Comparison of ENCODE assay signal across 22 cellular contexts in genomic region chr10:106082865-106083264, GRCh38.
"Had no signal": no experiment of that assay in that cellular context is flagged by ENCODE, and none has a peak within 500 bp of the region (broad histone marks: within the 10 kb centered on the region; RNA-seq: fewer than 3 reads in every experiment).

No MANE protein-coding gene starts in this region.

- H3K27me3 ChIP-seq: ascending aorta, breast epithelium, gastroesophageal sphincter, heart left ventricle, ovary, right lobe of liver, upper lobe of right lung had no signal

- H3K27me3 Mint-ChIP-seq: activated CD8-positive, alpha-beta T cell treated with anti-CD3 and anti-CD28 coated beads for 36 hours; activated T-cell treated with anti-CD3 and anti-CD28 coated beads, Interleukin-2, amount 50 U/mL, for 24 hours; dendritic cell treated with granulocyte-macrophage colony-stimulating factor and Interleukin-4, amounts not matched to agents 40 ng/mL and 50 ng/mL, for 4 days; effector memory CD8-positive, alpha-beta T cell; stimulated activated naive B cell treated with anti-CD40 and anti-IgM and Interleukin-4, amounts not matched to agents 10 μg/mL and 1 μg/mL and 100 μg/mL, for 72 hours had no signal

- H3K36me3 ChIP-seq: ascending aorta, breast epithelium, gastroesophageal sphincter, heart left ventricle, ovary, right lobe of liver, upper lobe of right lung had no signal

- DNase-seq: activated CD4-positive, alpha-beta T cell treated with anti-CD3 and anti-CD28 coated beads for 48 hours; activated CD4-positive, CD25-positive, alpha-beta regulatory T cell; activated CD8-positive, alpha-beta T cell treated with anti-CD3 and anti-CD28 coated beads for 36 hours; activated naive CD4-positive, alpha-beta T cell treated with Interleukin-2 at 50 U/mL for 16 hours; activated T-cell treated with anti-CD3 and anti-CD28 coated beads, Interleukin-2, amount 50 U/mL, for 24 hours; effector memory CD8-positive, alpha-beta T cell; heart left ventricle; immature natural killer cell; left ventricle myocardium superior; mesendoderm; natural killer cell; ovary; psoas muscle; right lobe of liver; stimulated activated naive B cell treated with anti-CD40 and anti-IgM and Interleukin-4, amounts not matched to agents 10 μg/mL and 1 μg/mL and 100 μg/mL, for 72 hours; T-helper 9 cell; upper lobe of right lung had no signal

- ATAC-seq: activated CD8-positive, alpha-beta T cell treated with anti-CD3 and anti-CD28 coated beads for 36 hours; effector memory CD8-positive, alpha-beta T cell; left ventricle myocardium superior; natural killer cell; psoas muscle; right lobe of liver; stimulated activated naive B cell treated with anti-CD40 and anti-IgM and Interleukin-4, amounts not matched to agents 10 μg/mL and 1 μg/mL and 100 μg/mL, for 72 hours; upper lobe of right lung had no signal

- H3K4me1 ChIP-seq: ascending aorta, breast epithelium, gastroesophageal sphincter, heart left ventricle, psoas muscle, right lobe of liver, upper lobe of right lung had no signal

- H3K4me3 Mint-ChIP-seq: activated CD8-positive, alpha-beta T cell treated with anti-CD3 and anti-CD28 coated beads for 36 hours; activated T-cell treated with anti-CD3 and anti-CD28 coated beads, Interleukin-2, amount 50 U/mL, for 24 hours; dendritic cell treated with granulocyte-macrophage colony-stimulating factor and Interleukin-4, amounts not matched to agents 40 ng/mL and 50 ng/mL, for 4 days; effector memory CD8-positive, alpha-beta T cell; immature natural killer cell; natural killer cell; stimulated activated naive B cell treated with anti-CD40 and anti-IgM and Interleukin-4, amounts not matched to agents 10 μg/mL and 1 μg/mL and 100 μg/mL, for 72 hours had no signal

- H3K9me3 ChIP-seq: ascending aorta, breast epithelium, gastroesophageal sphincter, heart left ventricle, ovary, psoas muscle, right lobe of liver, upper lobe of right lung had no signal

- H3K4me1 Mint-ChIP-seq: immature natural killer cell; natural killer cell; stimulated activated naive B cell treated with anti-CD40 and anti-IgM and Interleukin-4, amounts not matched to agents 10 μg/mL and 1 μg/mL and 100 μg/mL, for 72 hours had no signal

- H3K27ac Mint-ChIP-seq: activated CD8-positive, alpha-beta T cell treated with anti-CD3 and anti-CD28 coated beads for 36 hours; activated T-cell treated with anti-CD3 and anti-CD28 coated beads, Interleukin-2, amount 50 U/mL, for 24 hours; activated T-helper 2 cell treated with anti-CD3 and anti-CD28 coated beads, Interferon-gamma antibody, Interleukin-2, Interleukin-4, amounts not matched to agents 10 μg/mL and 5 μg/mL and 100 μg/mL, durations not matched to agents 14 hours and 24 hours and 36 hours; dendritic cell treated with granulocyte-macrophage colony-stimulating factor and Interleukin-4, amounts not matched to agents 40 ng/mL and 50 ng/mL, for 4 days; effector memory CD8-positive, alpha-beta T cell; immature natural killer cell; natural killer cell; stimulated activated naive B cell treated with anti-CD40 and anti-IgM and Interleukin-4, amounts not matched to agents 10 μg/mL and 1 μg/mL and 100 μg/mL, for 72 hours had no signal

- H3K27ac ChIP-seq: ascending aorta, breast epithelium, heart left ventricle, ovary, psoas muscle, right lobe of liver, upper lobe of right lung had no signal

- H3K36me3 Mint-ChIP-seq: immature natural killer cell; stimulated activated naive B cell treated with anti-CD40 and anti-IgM and Interleukin-4, amounts not matched to agents 10 μg/mL and 1 μg/mL and 100 μg/mL, for 72 hours had no signal

- H3K4me3 ChIP-seq: ascending aorta, breast epithelium, gastroesophageal sphincter, heart left ventricle, ovary, psoas muscle, right lobe of liver, upper lobe of right lung had no signal

- H3K9me3 Mint-ChIP-seq: activated T-helper 2 cell treated with anti-CD3 and anti-CD28 coated beads, Interferon-gamma antibody, Interleukin-2, Interleukin-4, amounts not matched to agents 10 μg/mL and 5 μg/mL and 100 μg/mL, durations not matched to agents 14 hours and 24 hours and 36 hours; dendritic cell treated with granulocyte-macrophage colony-stimulating factor and Interleukin-4, amounts not matched to agents 40 ng/mL and 50 ng/mL, for 4 days had no signal
